ENCODE assay signal across 8 cellular contexts in genomic region chr7:112866424-112866823, GRCh38.
A peak's percentile ranks its signal among the peaks of the same experiment; 100 is the strongest.
DNase-seq lines count a peak whose midpoint lies in the region; ATAC-seq and TF ChIP-seq lines count a peak whose summit lies in the region.

No MANE protein-coding gene starts in this region.

- no peaks in the 10 kb centered on the region for H3K79me2 ChIP-seq in OCI-LY3 (ENCODE audit: low read length)

- peak overlapping the region; percentile 45 for H3K4me2 ChIP-seq in OCI-LY3 (ENCODE audit: low read length)

- H3K4me3 ChIP-seq in GM06990 (replicated peaks; ENCODE audit: low read depth, low read length), result no peak overlapping the region; the same call in 1 of the 2 replicates
- no peak overlapping the region for H3K4me3 ChIP-seq in OCI-LY3 (ENCODE audit: low read length)
- no peak overlapping the region for H3K4me3 ChIP-seq in transverse colon

- H3K36me3 Mint-ChIP-seq in endothelial cell (ENCODE audit: low read depth, unreplicated experiment), result peaks cover 4% of the 10 kb centered on the region

- no peak overlapping the region for H3K9ac ChIP-seq in OCI-LY3 (ENCODE audit: low read length)

- no peak overlapping the region for H3K4me3 Mint-ChIP-seq in endothelial cell (ENCODE audit: unreplicated experiment)

- peaks cover 12% of the 10 kb centered on the region; the same call in 1 of the 2 replicates for H4K20me1 ChIP-seq in OCI-LY3 (ENCODE audit: insufficient read depth, low read length)

- no peak overlapping the region for H3K27ac Mint-ChIP-seq in endothelial cell (ENCODE audit: unreplicated experiment)

- TF ChIP-seq CTCF in GM06990 (IDR thresholded peaks at IDR 0.05; ENCODE audit: insufficient read depth, low read length, poor library complexity, severe bottlenecking) (no peak), OCI-LY3 (IDR thresholded peaks at IDR 0.05; ENCODE audit: low read depth, low read length) (no peak), transverse colon (IDR thresholded peaks at IDR 0.05) (no peak), endothelial cell (IDR thresholded peaks at IDR 0.05; ENCODE audit: unreplicated experiment) (no peak)

- no peak for TF ChIP-seq POLR2A in transverse colon (IDR thresholded peaks at IDR 0.05)

- no peaks in the 10 kb centered on the region for H3K4me1 Mint-ChIP-seq in endothelial cell (ENCODE audit: unreplicated experiment)

- H3K36me3 ChIP-seq in GM06990 (ENCODE audit: control insufficient read depth, insufficient read depth, low read length), result no peaks in the 10 kb centered on the region
- H3K36me3 ChIP-seq in OCI-LY3 (replicated peaks; ENCODE audit: low read depth, low read length), result no peaks in the 10 kb centered on the region
- H3K36me3 ChIP-seq in transverse colon, result no peaks in the 10 kb centered on the region

- no peaks in the 10 kb centered on the region for H3K27me3 Mint-ChIP-seq in endothelial cell (ENCODE audit: unreplicated experiment)

- TF ChIP-seq EP300 in transverse colon (IDR thresholded peaks at IDR 0.05; ENCODE audit: low read depth), result no peak

- ATAC-seq in GM19043 (IDR thresholded peaks at IDR 0.05; ENCODE audit: low read depth, unreplicated experiment), result peak; percentile 97
- peak; percentile 97 for ATAC-seq in HG02884 (IDR thresholded peaks at IDR 0.05; ENCODE audit: unreplicated experiment)

- H3K27ac ChIP-seq in OCI-LY3 (ENCODE audit: low read length) (no peak overlapping the region), transverse colon (no peak overlapping the region)

- H3K9me3 Mint-ChIP-seq in endothelial cell (ENCODE audit: unreplicated experiment), result no peaks in the 10 kb centered on the region

- 65 to 87% methylated on average over 4 of the region's 4 CpGs for WGBS in transverse colon (ENCODE audit: low coverage in 1 of 2), 2 donors

- H3K27me3 ChIP-seq in GM06990 (replicated peaks; ENCODE audit: control insufficient read depth, insufficient read depth, low read length), result no peaks in the 10 kb centered on the region
- H3K27me3 ChIP-seq in OCI-LY3 (ENCODE audit: low read depth, low read length), result no peaks in the 10 kb centered on the region
- H3K27me3 ChIP-seq in transverse colon, result no peaks in the 10 kb centered on the region

- in situ Hi-C loops in transverse colon (cut with MboI; ENCODE audit: low pct_ligation_motif_present in 1 of 4, low pct_unique_long_range_greater_than_20kb in 1 of 4, low sequenced_read_pairs in 3 of 4), result no loop called here

- DNase-seq in GM06990 (ENCODE audit: extremely low read depth, insufficient read length), result peak; percentile 53
- DNase-seq in transverse colon, result no peak
- no peak for DNase-seq in endothelial cell (ENCODE audit: low spot score)
- no peak for DNase-seq in OCI-M1 (lab: John Stamatoyannopoulos, UW)
- no peak for DNase-seq in UCSD-AML1 (lab: John Stamatoyannopoulos, UW; ENCODE audit: unreplicated experiment)

- intact Hi-C loops in transverse colon (cut with DNase I; ENCODE audit: low total_unique reads), result no loop called here

- no peak overlapping the region for H2AFZ ChIP-seq in OCI-LY3 (ENCODE audit: low read depth, low read length)

- peaks cover 10% of the 10 kb centered on the region for H3K4me1 ChIP-seq in OCI-LY3 (ENCODE audit: low read length)
- peaks cover 0 to 8% (median 4%) of the 10 kb centered on the region in 4 donors for H3K4me1 ChIP-seq in transverse colon

- no peaks in the 10 kb centered on the region for H3K9me3 ChIP-seq in OCI-LY3 (ENCODE audit: insufficient read depth, low read length)
- peaks cover 0 to 5% of the 10 kb centered on the region in 2 donors for H3K9me3 ChIP-seq in transverse colon
